1 cellular context compared by ENCODE assay signal in the genomic region with DNA sequence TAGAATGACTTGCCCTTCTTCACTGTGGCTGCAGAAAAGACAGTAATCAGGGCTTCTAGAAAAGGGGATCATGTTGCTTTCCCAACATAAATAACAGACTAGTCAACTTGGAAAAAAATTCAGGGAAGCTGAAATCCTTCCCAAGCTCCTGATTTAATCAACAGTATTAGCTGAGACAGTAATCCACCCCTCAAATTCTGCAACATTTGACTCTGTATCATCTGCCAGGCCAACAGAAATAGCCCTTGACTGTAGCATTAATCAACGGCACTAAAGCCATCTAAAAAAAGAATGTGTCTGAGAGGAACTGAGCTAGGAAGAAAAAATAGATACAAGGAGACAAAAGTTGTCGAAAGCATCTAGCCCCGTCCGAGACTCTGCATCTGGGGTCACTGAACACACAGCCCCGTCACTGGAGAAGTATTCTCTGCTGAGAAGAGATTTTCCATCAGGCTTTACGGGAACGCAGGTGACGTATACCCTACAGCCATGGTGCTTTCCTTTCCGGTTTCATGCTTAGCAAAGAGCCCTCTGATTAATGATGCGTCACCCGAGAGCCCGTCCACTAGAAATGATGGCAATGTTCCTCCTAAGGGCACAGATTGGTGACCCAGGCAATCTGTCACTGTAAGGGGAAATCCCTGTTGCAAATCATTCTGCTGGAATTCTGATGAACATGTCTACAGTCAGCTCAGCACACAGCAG.
TF ChIP-seq lines count a peak whose summit lies in the region.

No MANE protein-coding gene starts in this region.

TF ChIP-seq in GM12878, 131 proteins besides CTCF, POLR2A, EP300 and RAD21 (continued from another document):
- TF ChIP-seq, protein P1, sequence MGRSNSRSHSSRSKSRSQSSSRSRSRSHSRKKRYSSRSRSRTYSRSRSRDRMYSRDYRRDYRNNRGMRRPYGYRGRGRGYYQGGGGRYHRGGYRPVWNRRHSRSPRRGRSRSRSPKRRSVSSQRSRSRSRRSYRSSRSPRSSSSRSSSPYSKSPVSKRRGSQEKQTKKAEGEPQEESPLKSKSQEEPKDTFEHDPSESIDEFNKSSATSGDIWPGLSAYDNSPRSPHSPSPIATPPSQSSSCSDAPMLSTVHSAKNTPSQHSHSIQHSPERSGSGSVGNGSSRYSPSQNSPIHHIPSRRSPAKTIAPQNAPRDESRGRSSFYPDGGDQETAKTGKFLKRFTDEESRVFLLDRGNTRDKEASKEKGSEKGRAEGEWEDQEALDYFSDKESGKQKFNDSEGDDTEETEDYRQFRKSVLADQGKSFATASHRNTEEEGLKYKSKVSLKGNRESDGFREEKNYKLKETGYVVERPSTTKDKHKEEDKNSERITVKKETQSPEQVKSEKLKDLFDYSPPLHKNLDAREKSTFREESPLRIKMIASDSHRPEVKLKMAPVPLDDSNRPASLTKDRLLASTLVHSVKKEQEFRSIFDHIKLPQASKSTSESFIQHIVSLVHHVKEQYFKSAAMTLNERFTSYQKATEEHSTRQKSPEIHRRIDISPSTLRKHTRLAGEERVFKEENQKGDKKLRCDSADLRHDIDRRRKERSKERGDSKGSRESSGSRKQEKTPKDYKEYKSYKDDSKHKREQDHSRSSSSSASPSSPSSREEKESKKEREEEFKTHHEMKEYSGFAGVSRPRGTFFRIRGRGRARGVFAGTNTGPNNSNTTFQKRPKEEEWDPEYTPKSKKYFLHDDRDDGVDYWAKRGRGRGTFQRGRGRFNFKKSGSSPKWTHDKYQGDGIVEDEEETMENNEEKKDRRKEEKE (IDR thresholded peaks at IDR 0.05) = no peak
- TF ChIP-seq CREB1 (IDR thresholded peaks at IDR 0.05; ENCODE audit: low read depth) (0 out of 2 replicates have a peak, but pooled peaks have one; percentile 12), FOXM1 (IDR thresholded peaks at IDR 0.05; ENCODE audit: low read depth, low read length) (no peak), JUNB (IDR thresholded peaks at IDR 0.05) (no peak), LARP7 (IDR thresholded peaks at IDR 0.05) (no peak), GABPA (IDR thresholded peaks at IDR 0.05; ENCODE audit: low read depth) (no peak)
- TF ChIP-seq, protein P2, sequence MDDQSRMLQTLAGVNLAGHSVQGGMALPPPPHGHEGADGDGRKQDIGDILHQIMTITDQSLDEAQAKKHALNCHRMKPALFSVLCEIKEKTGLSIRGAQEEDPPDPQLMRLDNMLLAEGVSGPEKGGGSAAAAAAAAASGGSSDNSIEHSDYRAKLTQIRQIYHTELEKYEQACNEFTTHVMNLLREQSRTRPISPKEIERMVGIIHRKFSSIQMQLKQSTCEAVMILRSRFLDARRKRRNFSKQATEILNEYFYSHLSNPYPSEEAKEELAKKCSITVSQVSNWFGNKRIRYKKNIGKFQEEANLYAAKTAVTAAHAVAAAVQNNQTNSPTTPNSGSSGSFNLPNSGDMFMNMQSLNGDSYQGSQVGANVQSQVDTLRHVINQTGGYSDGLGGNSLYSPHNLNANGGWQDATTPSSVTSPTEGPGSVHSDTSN (IDR thresholded peaks at IDR 0.05; ENCODE audit: insufficient replicate concordance, low read depth, low read length) = peak; percentile 77
